ENCODE assay signal across 10 cellular contexts in genomic region chr1:49102752-49103151, GRCh38.
DNase-seq lines count a peak whose midpoint lies in the region; ATAC-seq, FAIRE-seq and TF ChIP-seq lines count a peak whose summit lies in the region.
"Had no signal": no experiment of that assay in that cellular context is flagged by ENCODE, and none has a peak within 500 bp of the region (broad histone marks: within the 10 kb centered on the region; RNA-seq: fewer than 3 reads in every experiment).

No MANE protein-coding gene starts in this region.

- no peak for FAIRE-seq in urothelium cell line (lab: Jason Lieb, UNC)
- FAIRE-seq: A549 had no signal

- no peaks in the 10 kb centered on the region for H3K9me3 Mint-ChIP-seq in activated CD8-positive, alpha-beta memory T cell treated with anti-CD3 and anti-CD28 coated beads, Interleukin-2, amount 10 ng/mL, durations not matched to agents 7 days and 5 days (ENCODE audit: low read depth)

- no peak overlapping the region for H3K4me3 Mint-ChIP-seq in activated CD8-positive, alpha-beta memory T cell treated with anti-CD3 and anti-CD28 coated beads, Interleukin-2, amount 10 ng/mL, durations not matched to agents 7 days and 5 days

- H3K4me3 ChIP-seq in cardiac fibroblast (replicated peaks in 1 of 2; ENCODE audit: low read depth in 2 of 2, low read length in 2 of 2): no peak overlapping the region
- H3K4me3 ChIP-seq in stomach: no peak overlapping the region
- H3K4me3 ChIP-seq: A549 had no signal

- CTCF ChIA-PET in activated CD8-positive, alpha-beta memory T cell treated with anti-CD3 and anti-CD28 coated beads, Interleukin-2, amount 10 ng/mL, durations not matched to agents 7 days and 5 days (lab: Charles Lee): no interaction called here

- peaks cover 6% of the 10 kb centered on the region for H3K4me1 Mint-ChIP-seq in activated CD8-positive, alpha-beta memory T cell treated with anti-CD3 and anti-CD28 coated beads, Interleukin-2, amount 10 ng/mL, durations not matched to agents 7 days and 5 days

- no peaks in the 10 kb centered on the region for H3K27me3 Mint-ChIP-seq in activated CD8-positive, alpha-beta memory T cell treated with anti-CD3 and anti-CD28 coated beads, Interleukin-2, amount 10 ng/mL, durations not matched to agents 7 days and 5 days

- H3K4me1 ChIP-seq in stomach: no peaks in the 10 kb centered on the region
- H3K4me1 ChIP-seq: A549 had no signal

- no peaks in the 10 kb centered on the region for H3K36me3 Mint-ChIP-seq in activated CD8-positive, alpha-beta memory T cell treated with anti-CD3 and anti-CD28 coated beads, Interleukin-2, amount 10 ng/mL, durations not matched to agents 7 days and 5 days

- no peak for DNase-seq in activated CD8-positive, alpha-beta memory T cell treated with anti-CD3 and anti-CD28 coated beads, Interleukin-2, amount 10 ng/mL, durations not matched to agents 7 days and 5 days
- DNase-seq in activated CD8-positive, alpha-beta memory T cell treated with anti-CD3 and anti-CD28 coated beads, Interleukin-2, amount 50 U/mL, for 48 hours: no peak
- peak; percentile 9 to 55 for DNase-seq in cardiac fibroblast (ENCODE audit: low read depth in 2 of 2)
- peak; percentile 61 for DNase-seq in urothelium cell line (ENCODE audit: low spot score)
- no peak for DNase-seq in middle frontal gyrus (ENCODE audit: extremely low spot score, low spot score)
- DNase-seq in stomach: no peak
- no peak for DNase-seq in sciatic nerve (ENCODE audit: low spot score)
- DNase-seq: NCI-H1092 had no signal

- intact Hi-C loops in stomach (cut with DNase I; ENCODE audit: low total_unique reads) (no loop called here), sciatic nerve (cut with DNase I) (no loop called here)

- no peak overlapping the region for H3K27ac ChIP-seq in stomach
- H3K27ac ChIP-seq: A549 had no signal

- no peaks in the 10 kb centered on the region for H3K9me3 ChIP-seq in stomach
- H3K9me3 ChIP-seq: A549 had no signal

- no peak for TF ChIP-seq POLR2A in stomach (IDR thresholded peaks at IDR 0.05)

- no peak for TF ChIP-seq EP300 in stomach (IDR thresholded peaks at IDR 0.05)

- ATAC-seq in activated CD8-positive, alpha-beta memory T cell treated with anti-CD3 and anti-CD28 coated beads, Interleukin-2, amount 10 ng/mL, durations not matched to agents 7 days and 5 days: peak; percentile 42
- ATAC-seq in HG03280 (IDR thresholded peaks at IDR 0.05; ENCODE audit: unreplicated experiment) (peak; percentile 66), sciatic nerve (no peak)
- ATAC-seq: A549 had no signal

- H3K27me3 ChIP-seq in stomach: no peaks in the 10 kb centered on the region

- TF ChIP-seq CTCF in cardiac fibroblast (IDR thresholded peaks at IDR 0.05; ENCODE audit: low read depth, low read length) (no peak), stomach (IDR thresholded peaks at IDR 0.05) (no peak)

- H3K27ac Mint-ChIP-seq in activated CD8-positive, alpha-beta memory T cell treated with anti-CD3 and anti-CD28 coated beads, Interleukin-2, amount 10 ng/mL, durations not matched to agents 7 days and 5 days: no peak overlapping the region

- H3K36me3 ChIP-seq in stomach: no peaks in the 10 kb centered on the region

Comparison
In these comparisons a context has a peak if more than half of its experiments do, and no peak if none do; other contexts are left out.
1. DNase-seq: peak in cardiac fibroblast (2 of 2) and urothelium cell line (single experiment); none in activated CD8-positive, alpha-beta memory T cell treated with anti-CD3 and anti-CD28 coated beads, Interleukin-2, amount 10 ng/mL, durations not matched to agents 7 days and 5 days (single experiment), activated CD8-positive, alpha-beta memory T cell treated with anti-CD3 and anti-CD28 coated beads, Interleukin-2, amount 50 U/mL, for 48 hours (single experiment), middle frontal gyrus (single experiment), stomach (single experiment) and sciatic nerve (single experiment).